Comparison of ENCODE assay signal across 1 cellular context in genomic region chr1:228148971-228149340, GRCh38.
TF ChIP-seq lines count a peak whose summit lies in the region.

No MANE protein-coding gene starts in this region.

TF ChIP-seq in GM23338, 12 proteins besides CTCF, POLR2A, EP300 and RAD21:
- no peak for TF ChIP-seq ZNF331 (CRISPR knock-in tag; IDR thresholded peaks at IDR 0.05; ENCODE audit: low read depth)
